8 cellular contexts compared by ENCODE assay signal in genomic region chr12:57127710-57128518, GRCh38. TPM values are rescaled to one million over a fixed set of nuclear protein-coding genes. Genes with fewer than 3 reads are reported as not detected.
DNase-seq lines count a peak whose midpoint lies in the region; ATAC-seq, FAIRE-seq and TF ChIP-seq lines count a peak whose summit lies in the region.

TSS of gene LRP1 (plus strand) at chr12:57128483. CDS start at chr12:57128965, 482 bp downstream.

- peak; percentile 45 for FAIRE-seq in GM12891 (lab: Jason Lieb, UNC)

- TF ChIP-seq CTCF in VCaP (conservative IDR thresholded peaks at IDR 0.05) (no peak), sigmoid colon (IDR thresholded peaks at IDR 0.05) (no peak)

- intact Hi-C loops in sigmoid colon (cut with DNase I): loop anchor here (2.0 to 5.0 kb wide), 2 partner anchors 47 to 56 kb away; no protein-coding TSS in a partner anchor

- ATAC-seq in HG03520 (IDR thresholded peaks at IDR 0.05; ENCODE audit: unreplicated experiment) (no peak), GM18909 (IDR thresholded peaks at IDR 0.05; ENCODE audit: poor library complexity, unreplicated experiment) (no peak)

- H3K36me3 ChIP-seq in sigmoid colon: no peaks in the 10 kb centered on the region

- H3K4me3 ChIP-seq in iPS-11a (ENCODE audit: low read depth, low read length) (peak within 1 kb of the TSS; percentile 83), sigmoid colon (peak within 1 kb of the TSS; percentile 68 to 93 (median 80))

- peaks cover 0 to 46% (median 40%) of the 10 kb centered on the region in 4 donors for H3K4me1 ChIP-seq in sigmoid colon

- no peak for TF ChIP-seq POLR2A in GM12891 (IDR thresholded peaks at IDR 0.05; ENCODE audit: low read depth, low read length)
- TF ChIP-seq POLR2A in sigmoid colon (IDR thresholded peaks at IDR 0.05): peak; percentile 87

- no peaks in the 10 kb centered on the region for H3K9me3 ChIP-seq in sigmoid colon

- TF ChIP-seq EP300 in sigmoid colon (IDR thresholded peaks at IDR 0.05): no peak

- no peaks in the 10 kb centered on the region for H3K27me3 ChIP-seq in sigmoid colon

- WGBS in sigmoid colon, 2 donors: 0 to 1% methylated on average over 57 of the region's 57 CpGs

- peak within 1 kb of the TSS; percentile 90 for H3K27ac ChIP-seq in VCaP
- peak within 1 kb of the TSS; percentile 92 to 99 (median 98) for H3K27ac ChIP-seq in sigmoid colon

- DNase-seq in GM12891 (ENCODE audit: insufficient read length, low spot score) (peak; percentile 73), NCI-H146 treated with DMSO at 0.1 percent for 48 hours (lab: John Stamatoyannopoulos, UW; ENCODE audit: unreplicated experiment) (peak; percentile 56), brain pericyte (ENCODE audit: low read depth, low spot score) (peak; percentile 43), sigmoid colon (peak; percentile 95)

TF ChIP-seq in GM12891, 5 proteins besides CTCF, POLR2A, EP300 and RAD21:
- TF ChIP-seq PAX5 (IDR thresholded peaks at IDR 0.05; ENCODE audit: insufficient read depth, low read length, severe bottlenecking) (no peak), SPI1 (IDR thresholded peaks at IDR 0.05; ENCODE audit: low read depth, low read length) (no peak), POU2F2 (IDR thresholded peaks at IDR 0.05; ENCODE audit: low read depth, low read length) (no peak), TAF1 (IDR thresholded peaks at IDR 0.05; ENCODE audit: low read depth, low read length) (no peak), POLR2AphosphoS5 (IDR thresholded peaks at IDR 0.05; ENCODE audit: low read depth, low read length) (no peak)
TF ChIP-seq in GM12891: peak in this region for 0.

RNA-seq across cellular contexts. Expression of gene LRP1, which starts in this region (rescaled TPM):
- 0.47 TPM for polyA plus RNA-seq in GM12891 (2012; ENCODE audit: low read depth, missing spikeins)
- total RNA-seq in sigmoid colon: 100 to 1,000 TPM; 147 to 262 (median 204) TPM
- 10 to 100 TPM; 11.4 to 57.9 (median 14.1) TPM for polyA plus RNA-seq in sigmoid colon

Comparison
In these comparisons a context has a peak if more than half of its experiments do, and no peak if none do; other contexts are left out.
1. DNase-seq: peak in every context shown above with its lines; median percentile 95 in sigmoid colon; 73 in GM12891; 56 in NCI-H146 treated with DMSO at 0.1 percent for 48 hours; 43 in brain pericyte.